In the genomic region with DNA sequence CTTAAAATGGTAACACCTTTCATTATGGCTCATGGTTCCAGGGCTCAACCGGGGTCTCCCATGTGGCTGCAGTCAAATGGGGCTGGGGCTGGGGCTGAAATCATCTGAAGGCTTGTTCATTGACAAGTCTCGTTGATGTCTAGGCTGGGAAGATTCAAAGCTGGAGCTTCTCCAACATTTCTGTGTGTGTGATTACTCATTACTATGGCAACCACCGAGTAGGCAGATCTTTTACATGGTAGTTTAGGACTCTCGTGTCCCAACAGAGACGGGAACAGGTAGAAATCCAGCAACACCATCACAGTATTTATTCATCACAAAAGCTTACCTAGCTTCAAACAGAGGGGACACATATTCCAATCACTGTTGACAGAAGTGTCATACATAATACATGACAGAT, we compare ENCODE assay signal across 11 cellular contexts. TPM values are rescaled to one million over a fixed set of nuclear protein-coding genes. Genes with fewer than 3 reads are reported as not detected.
DNase-seq lines count a peak whose midpoint lies in the region; ATAC-seq, FAIRE-seq and TF ChIP-seq lines count a peak whose summit lies in the region.
"Had no signal": no experiment of that assay in that cellular context is flagged by ENCODE, and none has a peak within 500 bp of the region (broad histone marks: within the 10 kb centered on the region; RNA-seq: fewer than 3 reads in every experiment).

No MANE protein-coding gene starts in this region.

- H4K5ac ChIP-seq in H1 (ENCODE audit: insufficient read length, low read depth, low read length), result no peak overlapping the region

- TF ChIP-seq EP300 in H1 (IDR thresholded peaks at IDR 0.05; ENCODE audit: borderline replicate concordance in 1 of 2, low read depth in 2 of 2, low read length in 2 of 2), result no peak

- H3K79me2 ChIP-seq in H1 (ENCODE audit: control insufficient read depth in 1 of 2, insufficient read depth in 2 of 2, low read length in 2 of 2), result peaks cover 48 to 100% of the 10 kb centered on the region in 2 experiments

- peaks cover 2% of the 10 kb centered on the region for H3K79me1 ChIP-seq in H1 (ENCODE audit: low read depth, low read length)

- WGBS in H1 (ENCODE audit: extremely low coverage in 1 of 2, insufficient coverage in 1 of 2, insufficient read length in 1 of 2, insufficient replicate concordance in 2 of 2, low coverage in 1 of 2, low lambda C conversion rate in 2 of 2, missing lambda C conversion rate in 1 of 2), 2 experiments, result 86% methylated on average over 5 of the region's 5 CpGs; no CpG with 5 or more reads in 1 of the 2 experiments

- no peak overlapping the region for H2BK5ac ChIP-seq in H1 (ENCODE audit: low read depth, low read length)

- no peaks in the 10 kb centered on the region for H3K9me3 Mint-ChIP-seq in CD8-positive, alpha-beta memory T cell
- H3K9me3 Mint-ChIP-seq: activated naive CD4-positive, alpha-beta T cell treated with anti-CD3 and anti-CD28 coated beads, Interleukin-2, amount 50 U/mL, for 72 hours had no signal

- no peak overlapping the region for H3K9ac ChIP-seq in H1 (replicated peaks in 1 of 4; ENCODE audit: extremely low read depth in 1 of 4, low read depth in 3 of 4, low read length in 3 of 4)

- H3K36me3 ChIP-seq in CD8-positive, alpha-beta memory T cell (ENCODE audit: insufficient read depth, low read length), result peaks cover 6% of the 10 kb centered on the region
- H3K36me3 ChIP-seq in H1 (ENCODE audit: control insufficient read depth in 2 of 4, insufficient read depth in 4 of 4, low read length in 3 of 4), result peaks cover 0 to 10% (median 5%) of the 10 kb centered on the region in 4 experiments; a peak in 5 of 8 replicates

- no peak overlapping the region for H2AK5ac ChIP-seq in H1 (ENCODE audit: low read depth, low read length)

- in situ Hi-C loops in KBM-7 (cut with MboI; ENCODE audit: low pct_unique_long_range_greater_than_20kb, low sequenced_read_pairs), result no loop called here

- no peak overlapping the region for H3K27ac ChIP-seq in CD8-positive, alpha-beta memory T cell (ENCODE audit: low read depth, low read length)
- H3K27ac ChIP-seq in H1 (ENCODE audit: low read depth, low read length), result no peak overlapping the region

- peak overlapping the region; percentile 21 for H3K4me3 ChIP-seq in CD8-positive, alpha-beta memory T cell (ENCODE audit: low read length)
- no peak overlapping the region for H3K4me3 ChIP-seq in H1 (ENCODE audit: extremely low read depth in 1 of 4, insufficient read depth in 2 of 4, low read depth in 3 of 4, low read length in 4 of 4)
- H3K4me3 ChIP-seq: lung had no signal

- TF ChIP-seq CTCF in H1 (IDR thresholded peaks at IDR 0.05; ENCODE audit: control extremely low read depth in 1 of 3, insufficient read depth in 1 of 3, low read depth in 1 of 3, low read length in 3 of 3), result no peak

- H2BK12ac ChIP-seq in H1 (ENCODE audit: low read depth, low read length), result no peak overlapping the region

- H3K56ac ChIP-seq in H1 (replicated peaks; ENCODE audit: insufficient read length, low read depth, low read length), result no peak overlapping the region

- peaks cover 19 to 27% of the 10 kb centered on the region in 2 experiments for H4K20me1 ChIP-seq in H1 (replicated peaks in 1 of 2; ENCODE audit: control insufficient read depth in 1 of 2, insufficient read depth in 2 of 2, low read length in 2 of 2)

- H3K4me3 Mint-ChIP-seq in CD8-positive, alpha-beta memory T cell, result peak overlapping the region; percentile 5 to 80 (median 59)

- peak overlapping the region; percentile 9 to 86 (median 56) for H3K27ac Mint-ChIP-seq in CD8-positive, alpha-beta memory T cell
- H3K27ac Mint-ChIP-seq: activated naive CD4-positive, alpha-beta T cell treated with anti-CD3 and anti-CD28 coated beads, Interleukin-2, amount 50 U/mL, for 72 hours had no signal

- H4K8ac ChIP-seq in H1 (ENCODE audit: extremely low read depth, insufficient read depth, low read length), result no peak overlapping the region

- peak; percentile 65 for FAIRE-seq in H1 (lab: Jason Lieb, UNC)

- no peak overlapping the region for H3K23ac ChIP-seq in H1 (ENCODE audit: insufficient read length)

- no peaks in the 10 kb centered on the region for H3K23me2 ChIP-seq in H1 (ENCODE audit: low read depth, low read length)

- H3K4ac ChIP-seq in H1 (replicated peaks; ENCODE audit: insufficient read length, low read depth, low read length), result no peak overlapping the region

- H3K4me1 Mint-ChIP-seq in CD8-positive, alpha-beta memory T cell, result peaks cover 81 to 97% (median 96%) of the 10 kb centered on the region in 3 donors

- H3K14ac ChIP-seq in H1 (ENCODE audit: insufficient read length), result no peak overlapping the region

- H2BK15ac ChIP-seq in H1 (ENCODE audit: low read length), result no peak overlapping the region

- no peak overlapping the region for H2AFZ ChIP-seq in H1 (ENCODE audit: low read length)

- H3K36me3 Mint-ChIP-seq in CD8-positive, alpha-beta memory T cell, result peaks cover 0 to 41% (median 9%) of the 10 kb centered on the region in 3 donors

- H2BK20ac ChIP-seq in H1 (ENCODE audit: low read length), result no peak overlapping the region

- CTCF ChIA-PET in CD8-positive, alpha-beta memory T cell (lab: Charles Lee), result interaction anchor here (1.9 kb wide), 1 partner anchor 33 kb away, joined by 4 read pairs; no protein-coding TSS in a partner anchor
- CTCF ChIA-PET in H1 (lab: Charles Lee; ENCODE audit: partially characterized antibody), result interaction anchor here (0.7 to 4.2 kb wide), 4 partner anchors 10 to 71 kb away, joined by 3 to 21 read pairs (median 3); no protein-coding TSS in a partner anchor

- TF ChIP-seq RAD21 in H1 (IDR thresholded peaks at IDR 0.05 in 1 of 2, conservative IDR thresholded peaks at IDR 0.05 in 1 of 2; ENCODE audit: low read depth in 2 of 2, low read length in 2 of 2), result no peak

- POLR2A ChIA-PET in CD8-positive, alpha-beta memory T cell (lab: Charles Lee), result no interaction called here
- POLR2A ChIA-PET in H1 (lab: Charles Lee; ENCODE audit: partially characterized antibody), result interaction anchor here (1.2 to 1.9 kb wide), 5 partner anchors 10 to 63 kb away, joined by 3 to 5 read pairs (median 4); no protein-coding TSS in a partner anchor

- H3K18ac ChIP-seq in H1 (ENCODE audit: extremely low read depth, low read length), result no peak overlapping the region

- no peaks in the 10 kb centered on the region for H3K27me3 ChIP-seq in CD8-positive, alpha-beta memory T cell (ENCODE audit: insufficient read depth, low read length, poor library complexity, severe bottlenecking)
- H3K27me3 ChIP-seq in H1 (replicated peaks in 1 of 4; ENCODE audit: control insufficient read depth in 3 of 4, extremely low read depth in 1 of 4, insufficient read depth in 3 of 4, low read length in 3 of 4), result no peaks in the 10 kb centered on the region

- H3K27me3 Mint-ChIP-seq in CD8-positive, alpha-beta memory T cell, result no peaks in the 10 kb centered on the region

- H4K91ac ChIP-seq in H1 (replicated peaks; ENCODE audit: insufficient read length, low read length), result no peak overlapping the region

- no peaks in the 10 kb centered on the region for H3K9me3 ChIP-seq in CD8-positive, alpha-beta memory T cell (ENCODE audit: low read length)
- H3K9me3 ChIP-seq in H1 (ENCODE audit: insufficient read depth in 2 of 2, low read depth in 1 of 2, low read length in 1 of 2), result no peaks in the 10 kb centered on the region

- no peak for ATAC-seq in GM21786 (IDR thresholded peaks at IDR 0.05; ENCODE audit: unreplicated experiment)

- H3K4me1 ChIP-seq in CD8-positive, alpha-beta memory T cell (ENCODE audit: insufficient read depth, low read length), result peaks cover 74% of the 10 kb centered on the region
- peaks cover 2 to 15% (median 8%) of the 10 kb centered on the region in 4 experiments; a peak in 5 of 7 replicates for H3K4me1 ChIP-seq in H1 (replicated peaks in 1 of 4; ENCODE audit: control insufficient read depth in 3 of 4, insufficient read depth in 4 of 4, low read length in 3 of 4)

- H2BK120ac ChIP-seq in H1 (replicated peaks; ENCODE audit: low read depth, low read length), result no peak overlapping the region

- peak overlapping the region in 1 of 2 experiments; percentile 49; a peak in 2 of 4 replicates for H3K4me2 ChIP-seq in H1 (ENCODE audit: insufficient read depth in 1 of 2, low read depth in 2 of 2, low read length in 2 of 2)

- no peak for DNase-seq in CD8-positive, alpha-beta memory T cell
- DNase-seq in KBM-7 (peak; percentile 27), H1 (ENCODE audit: low read depth in 1 of 2, low spot score in 2 of 2) (no peak), myocyte (ENCODE audit: low read depth) (peak; percentile 55), RPMI8226 (no peak), NCI-H128 (lab: John Stamatoyannopoulos, UW; ENCODE audit: unreplicated experiment) (no peak), NCI-H2196 (lab: John Stamatoyannopoulos, UW; ENCODE audit: unreplicated experiment) (no peak)
- DNase-seq: SHP77 had no signal

- no peak for TF ChIP-seq POLR2A in H1 (IDR thresholded peaks at IDR 0.05; ENCODE audit: control extremely low read depth in 1 of 2, low read depth in 2 of 2, low read length in 2 of 2)

TF ChIP-seq in H1, 55 proteins besides CTCF, POLR2A, EP300 and RAD21 (continues in another document):
- TF ChIP-seq POU5F1 (IDR thresholded peaks at IDR 0.05; ENCODE audit: low read depth, low read length), result no peak
- TF ChIP-seq, protein P1, sequence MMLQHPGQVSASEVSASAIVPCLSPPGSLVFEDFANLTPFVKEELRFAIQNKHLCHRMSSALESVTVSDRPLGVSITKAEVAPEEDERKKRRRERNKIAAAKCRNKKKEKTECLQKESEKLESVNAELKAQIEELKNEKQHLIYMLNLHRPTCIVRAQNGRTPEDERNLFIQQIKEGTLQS (IDR thresholded peaks at IDR 0.05; ENCODE audit: insufficient read depth, low read depth, low read length), result no peak
- TF ChIP-seq RFX5 (IDR thresholded peaks at IDR 0.05; ENCODE audit: borderline replicate concordance, low read depth, low read length), result no peak

RNA-seq across cellular contexts. Expression of a gene that starts 7.8 kb away (rescaled TPM):
- 10 to 100 TPM; 85.2 to 86.5 TPM for total RNA-seq in CD8-positive, alpha-beta memory T cell
- polyA plus RNA-seq in CD8-positive, alpha-beta memory T cell, result 42.2 TPM
- 89.5 and 94.5 TPM in 2 replicates for total RNA-seq in H1 (2021; fragmentation: NEBNext Ultra II Directional; extraction: Animal tissue kit (Norgen Biotek cat#: 25700))
- 25.7 and 30.8 TPM in 2 replicates for polyA plus RNA-seq in H1 (2011; rRNA removed)
- polyA plus RNA-seq in H1 (2011; cell fraction: cytosol; rRNA removed), result 48.9 TPM
- 48.5 TPM for polyA plus RNA-seq in H1 (2011; cell fraction: nucleus; rRNA removed)
- 62.5 to 98.2 TPM (median 70.3 TPM) in 4 replicates for polyA plus RNA-seq in H1 (2012, experiment 1 of 2)
- 6.3 TPM for polyA plus RNA-seq in H1 (2012, experiment 2 of 2)
- 64.1 TPM for polyA plus RNA-seq in H1 (2013, experiment 1 of 2)
- 57.2 TPM for polyA plus RNA-seq in H1 (2013, experiment 2 of 2)
- polyA minus RNA-seq in H1 (2011; rRNA and poly(A)+ RNA removed), result 45.0 and 55.8 TPM in 2 replicates
- 26.1 TPM for polyA minus RNA-seq in H1 (2011; cell fraction: cytosol; rRNA and poly(A)+ RNA removed)
- polyA minus RNA-seq in H1 (2011; cell fraction: nucleus; rRNA and poly(A)+ RNA removed), result 109 TPM
- 56.1 and 58.0 TPM in 2 replicates for total RNA-seq in myocyte
- polyA plus RNA-seq in myocyte (2012), result 32.6 TPM

Comparison
In these comparisons a context has a peak if more than half of its experiments do, and no peak if none do; other contexts are left out.
1. DNase-seq: peak in KBM-7 (single experiment) and myocyte (single experiment); none in CD8-positive, alpha-beta memory T cell (0 of 5), H1 (0 of 2), RPMI8226 (single experiment), NCI-H128 (single experiment) and NCI-H2196 (single experiment).